In genomic region chr15:33737687-33738606, GRCh38 we compare ENCODE assay signal across 9 cellular contexts.
A peak's percentile ranks its signal among the peaks of the same experiment; 100 is the strongest.
DNase-seq lines count a peak whose midpoint lies in the region; ATAC-seq and TF ChIP-seq lines count a peak whose summit lies in the region.
"Had no signal": no experiment of that assay in that cellular context is flagged by ENCODE, and none has a peak within 500 bp of the region (broad histone marks: within the 10 kb centered on the region; RNA-seq: fewer than 3 reads in every experiment).

No MANE protein-coding gene starts in this region.

- no peak overlapping the region for H3K9ac ChIP-seq in colonic mucosa (ENCODE audit: low read depth in 2 of 2, low read length in 2 of 2)

- H3K27ac ChIP-seq in SJCRH30 (no peak overlapping the region), colonic mucosa (no peak overlapping the region), right lobe of liver (no peak overlapping the region), transverse colon (no peak overlapping the region)

- TF ChIP-seq CTCF in colonic mucosa (IDR thresholded peaks at IDR 0.05) = peak; percentile 68
- TF ChIP-seq CTCF in right lobe of liver (IDR thresholded peaks at IDR 0.05) = peak; percentile 35 to 68 (median 66)
- peak; percentile 46 to 75 (median 65) for TF ChIP-seq CTCF in transverse colon (IDR thresholded peaks at IDR 0.05)

- intact Hi-C loops in colonic mucosa (cut with DNase I) (loop anchor here (5.0 kb wide), 1 partner anchor 224 kb away; no protein-coding TSS in a partner anchor), right lobe of liver (cut with DNase I) (no loop called here), transverse colon (cut with DNase I; ENCODE audit: low total_unique reads) (no loop called here)

- H3K27me3 ChIP-seq in SJCRH30 (no peaks in the 10 kb centered on the region), colonic mucosa (no peaks in the 10 kb centered on the region), right lobe of liver (no peaks in the 10 kb centered on the region), transverse colon (no peaks in the 10 kb centered on the region)

- ATAC-seq in right lobe of liver = peak; percentile 76 to 80 (median 77)
- no peak for ATAC-seq in GM19395 (IDR thresholded peaks at IDR 0.05; ENCODE audit: unreplicated experiment)
- ATAC-seq: naive thymus-derived CD8-positive, alpha-beta T cell had no signal

- in situ Hi-C loops in transverse colon (cut with MboI; ENCODE audit: low pct_ligation_motif_present in 1 of 4, low pct_unique_long_range_greater_than_20kb in 1 of 4, low sequenced_read_pairs in 3 of 4) = loop anchor here in 3 of 4 donors (25.0 kb wide), 2 partner anchors 224 to 249 kb away; partner anchors contain the start of gene CHRM5 (in 2 of the 3)

- DNase-seq in D341Med (ENCODE audit: low spot score) (peak; percentile 74), HPDE6-E6E7 (ENCODE audit: extremely low spot score) (peak; percentile 40), SJCRH30 (peak; percentile 47 to 76), colonic mucosa (peak; percentile 52), right lobe of liver (no peak), transverse colon (peak; percentile 12), middle frontal gyrus (ENCODE audit: extremely low spot score, low spot score) (no peak)

- 26% methylated on average over 13 of the region's 15 CpGs for WGBS in right lobe of liver (ENCODE audit: insufficient coverage, low coverage, low lambda C conversion rate, missing lambda C conversion rate)
- 28 to 49% methylated on average over 9 to 15 of the region's 15 CpGs for WGBS in transverse colon (ENCODE audit: low coverage in 1 of 2), 2 donors

- H3K36me3 ChIP-seq in SJCRH30 (peaks cover 34% of the 10 kb centered on the region), colonic mucosa (no peaks in the 10 kb centered on the region), right lobe of liver (no peaks in the 10 kb centered on the region), transverse colon (no peaks in the 10 kb centered on the region)

- H3K9me3 ChIP-seq in SJCRH30 (replicated peaks) (no peaks in the 10 kb centered on the region), colonic mucosa (no peaks in the 10 kb centered on the region), right lobe of liver (no peaks in the 10 kb centered on the region), transverse colon (no peaks in the 10 kb centered on the region)

- H3K4me3 ChIP-seq in SJCRH30 = no peak overlapping the region
- no peak overlapping the region for H3K4me3 ChIP-seq in colonic mucosa
- H3K4me3 ChIP-seq in right lobe of liver = no peak overlapping the region
- H3K4me3 ChIP-seq in transverse colon = no peak overlapping the region

- TF ChIP-seq POLR2A in right lobe of liver (IDR thresholded peaks at IDR 0.05) (no peak), transverse colon (IDR thresholded peaks at IDR 0.05) (no peak)

- H3K4me1 ChIP-seq in SJCRH30 (no peaks in the 10 kb centered on the region; the same call in 1 of the 2 replicates), colonic mucosa (no peaks in the 10 kb centered on the region), right lobe of liver (no peaks in the 10 kb centered on the region), transverse colon (no peaks in the 10 kb centered on the region)

- no peak for TF ChIP-seq EP300 in transverse colon (IDR thresholded peaks at IDR 0.05; ENCODE audit: low read depth)

Comparison
In these comparisons a context has a peak if more than half of its experiments do, and no peak if none do; other contexts are left out.
1. DNase-seq: peak in D341Med (single experiment), HPDE6-E6E7 (single experiment), SJCRH30 (2 of 2), colonic mucosa (single experiment) and transverse colon (single experiment); none in right lobe of liver (0 of 3) and middle frontal gyrus (single experiment).
2. Peak in every context shown above with its lines, with median percentiles within 50 percentile points of each other: CTCF ChIP-seq.